In the genomic region with DNA sequence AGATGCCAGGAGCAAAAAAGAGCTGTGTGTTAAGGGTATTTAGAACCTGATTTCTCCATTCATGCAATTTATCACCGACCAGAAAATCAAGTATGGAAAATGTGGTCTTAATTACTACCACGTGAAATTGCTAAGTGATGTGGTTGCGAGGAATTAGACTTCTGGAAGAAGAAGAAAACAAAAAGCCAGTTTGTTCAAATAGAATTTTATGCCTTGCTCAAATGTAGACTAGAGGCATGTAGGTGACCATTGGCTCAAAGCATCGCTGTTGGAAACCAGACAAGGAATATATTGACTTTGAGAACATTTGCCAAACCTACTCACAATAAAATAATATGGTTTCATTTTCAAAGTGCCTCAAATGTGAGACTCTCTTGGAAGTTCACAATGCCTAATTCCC, we compare ENCODE assay signal across 15 cellular contexts. TPM values are rescaled to one million over a fixed set of nuclear protein-coding genes. Genes with fewer than 3 reads are reported as not detected.
DNase-seq lines count a peak whose midpoint lies in the region; ATAC-seq and TF ChIP-seq lines count a peak whose summit lies in the region.
"Had no signal": no experiment of that assay in that cellular context is flagged by ENCODE, and none has a peak within 500 bp of the region (broad histone marks: within the 10 kb centered on the region; RNA-seq: fewer than 3 reads in every experiment).

No MANE protein-coding gene starts in this region.

- no peak overlapping the region for H3K18ac ChIP-seq in mesendoderm (ENCODE audit: low read length)

- no peak overlapping the region for H3K56ac ChIP-seq in mesendoderm (ENCODE audit: low read length)

- H2BK15ac ChIP-seq in mesendoderm (replicated peaks; ENCODE audit: low read depth), result no peak overlapping the region

- no peaks in the 10 kb centered on the region for H4K20me1 ChIP-seq in osteoblast (ENCODE audit: insufficient read depth, low read length)

- H3K36me3 ChIP-seq in osteoblast (ENCODE audit: insufficient read depth, low read length), result no peaks in the 10 kb centered on the region
- H3K36me3 ChIP-seq in mesendoderm (ENCODE audit: control insufficient read depth, insufficient read depth, low read length), result no peaks in the 10 kb centered on the region

- H3K9me3 ChIP-seq in osteoblast (ENCODE audit: low read depth, low read length), result no peaks in the 10 kb centered on the region
- H3K9me3 ChIP-seq: A549 had no signal

- H2AK5ac ChIP-seq in mesendoderm (ENCODE audit: low read length), result no peak overlapping the region

- H3K4me3 ChIP-seq in fibroblast of the aortic adventitia (ENCODE audit: low read depth, low read length), result no peak overlapping the region
- H3K4me3 ChIP-seq in osteoblast (ENCODE audit: insufficient read depth, low read length), result peak overlapping the region; percentile 21
- H3K4me3 ChIP-seq in mesendoderm (ENCODE audit: low read length), result no peak overlapping the region
- H3K4me3 ChIP-seq: A549 had no signal

- TF ChIP-seq CTCF in VCaP (conservative IDR thresholded peaks at IDR 0.05), result no peak
- no peak for TF ChIP-seq CTCF in fibroblast of the aortic adventitia (IDR thresholded peaks at IDR 0.05; ENCODE audit: insufficient read depth, low read length)
- no peak for TF ChIP-seq CTCF in osteoblast (IDR thresholded peaks at IDR 0.05; ENCODE audit: extremely low read depth, low read depth, low read length)

- no peak overlapping the region for H3K4ac ChIP-seq in mesendoderm (ENCODE audit: low read depth, low read length)

- H2AFZ ChIP-seq in osteoblast (ENCODE audit: low read length), result peak overlapping the region; percentile 5

- H3K23ac ChIP-seq in mesendoderm (ENCODE audit: low read length), result no peak overlapping the region

- H3K27me3 ChIP-seq in osteoblast (ENCODE audit: insufficient read depth, low read length), result peaks cover 5% of the 10 kb centered on the region
- no peaks in the 10 kb centered on the region for H3K27me3 ChIP-seq in mesendoderm (ENCODE audit: insufficient read depth, low read length, poor library complexity)

- H3K79me2 ChIP-seq in osteoblast (ENCODE audit: insufficient read depth, low read length) (no peaks in the 10 kb centered on the region), mesendoderm (ENCODE audit: control insufficient read depth, insufficient read depth, low read length) (no peaks in the 10 kb centered on the region)

- ATAC-seq in GM19351 (IDR thresholded peaks at IDR 0.05; ENCODE audit: unreplicated experiment) (no peak), esophagus mucosa (no peak)
- ATAC-seq: A549; CD8-positive, alpha-beta T cell had no signal

- WGBS in mesendoderm (ENCODE audit: extremely low coverage, insufficient coverage, low lambda C conversion rate), result no CpG with 5 or more reads among the region's 4 CpGs

- H3K4me1 ChIP-seq in osteoblast (ENCODE audit: insufficient read depth, low read length) (peaks cover under 1% of the 10 kb centered on the region), mesendoderm (ENCODE audit: control insufficient read depth, low read depth, low read length) (peaks cover 6% of the 10 kb centered on the region)

- peak overlapping the region; percentile 25 for H3K4me2 ChIP-seq in osteoblast (ENCODE audit: insufficient read depth, low read length)
- H3K4me2 ChIP-seq in mesendoderm (ENCODE audit: low read length), result no peak overlapping the region
- H3K4me2 ChIP-seq: A549 had no signal

- peak overlapping the region; percentile 23 for H3K27ac ChIP-seq in VCaP
- H3K27ac ChIP-seq in osteoblast (ENCODE audit: low read depth, low read length), result no peak overlapping the region
- no peak overlapping the region for H3K27ac ChIP-seq in mesendoderm (ENCODE audit: low read depth, low read length)
- H3K27ac ChIP-seq: A549 had no signal

- no peak overlapping the region for H2BK120ac ChIP-seq in mesendoderm (ENCODE audit: low read depth, low read length)

- H2BK5ac ChIP-seq in mesendoderm (ENCODE audit: low read length), result no peak overlapping the region

- H3K9ac ChIP-seq in mesendoderm (ENCODE audit: low read length), result no peak overlapping the region

- H4K8ac ChIP-seq in mesendoderm (ENCODE audit: low read depth, low read length), result no peak overlapping the region

- no peak overlapping the region for H4K5ac ChIP-seq in mesendoderm (ENCODE audit: low read length)

- peak; percentile 9 for DNase-seq in EH (ENCODE audit: low read depth)
- peak; percentile 35 for DNase-seq in fibroblast of the aortic adventitia (ENCODE audit: low read depth)
- DNase-seq in osteoblast (ENCODE audit: insufficient read length, low spot score, missing footprints), result no peak
- no peak for DNase-seq in mesendoderm
- DNase-seq in activated T-cell treated with anti-CD3 and anti-CD28 coated beads, Interleukin-2, amount 50 U/mL, for 48 hours, result no peak
- DNase-seq: CD8-positive, alpha-beta T cell; HCEC 1CT; Karpas-422; NCI-H187 treated with DMSO at 0.1 percent for 48 hours; NCI-H510A; Right ventricle myocardium superior had no signal

- no peaks in the 10 kb centered on the region for H3K79me1 ChIP-seq in mesendoderm (ENCODE audit: low read length)

RNA-seq across cellular contexts. Expression of a gene that starts 57.3 kb away (rescaled TPM):
- total RNA-seq in fibroblast of the aortic adventitia (ENCODE audit: low replicate concordance) (8.2 and 9.5 TPM in 2 replicates), osteoblast (6.9 and 7.1 TPM in 2 replicates), esophagus mucosa (7.0 TPM)
- polyA plus RNA-seq in mesendoderm (2013, experiment 1 of 2), result 4.4 TPM
- 4.4 TPM for polyA plus RNA-seq in mesendoderm (2013, experiment 2 of 2)

Comparison
In these comparisons a context has a peak if more than half of its experiments do, and no peak if none do; other contexts are left out.
1. DNase-seq: peak in EH (single experiment) and fibroblast of the aortic adventitia (single experiment); none in osteoblast (single experiment), mesendoderm (single experiment) and activated T-cell treated with anti-CD3 and anti-CD28 coated beads, Interleukin-2, amount 50 U/mL, for 48 hours (0 of 2).